17 cellular contexts compared by ENCODE assay signal in the genomic region with DNA sequence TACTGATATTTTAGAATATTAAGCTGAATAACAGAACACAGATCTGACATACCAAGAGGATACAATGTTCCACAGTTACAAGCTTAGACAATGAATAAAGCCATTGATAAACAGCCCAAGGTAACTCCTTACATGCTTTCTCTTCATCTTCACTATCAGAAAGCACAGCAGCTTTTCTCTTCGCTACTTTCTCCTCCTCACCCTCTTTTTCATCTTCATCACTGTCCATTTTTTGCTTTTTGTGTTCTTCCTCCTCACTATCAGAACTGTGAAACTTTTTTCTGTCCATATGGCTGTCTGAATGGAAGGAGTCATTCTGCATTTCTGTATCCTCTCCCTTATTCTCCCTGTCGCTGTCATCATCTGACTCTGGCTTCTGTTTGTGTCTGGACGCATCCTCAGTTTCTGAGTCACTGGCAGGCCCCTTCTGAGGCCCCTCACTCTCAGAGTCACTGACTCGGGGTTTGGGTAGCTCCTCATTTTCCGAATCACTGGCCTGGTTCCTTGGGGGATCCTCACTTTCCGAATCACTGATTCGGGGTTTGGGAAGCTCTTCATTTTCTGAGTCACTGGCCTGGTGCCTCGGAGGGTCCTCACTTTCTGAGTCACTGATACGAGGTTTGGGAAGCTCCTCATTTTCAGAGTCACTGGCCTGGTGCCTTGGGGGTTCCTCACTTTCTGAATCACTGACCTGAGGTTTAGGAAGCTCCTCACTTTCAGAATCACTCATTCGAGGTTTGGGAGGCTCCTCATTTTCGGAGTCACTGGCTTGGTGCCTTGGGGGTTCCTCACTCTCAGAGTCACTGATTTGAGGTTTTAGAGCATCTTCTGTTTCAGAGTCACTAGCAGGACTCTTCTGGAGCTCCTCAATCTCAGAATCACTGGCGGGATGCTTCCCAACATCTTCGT. TPM values are rescaled to one million over a fixed set of nuclear protein-coding genes. Genes with fewer than 3 reads are reported as not detected.
DNase-seq lines count a peak whose midpoint lies in the region; ATAC-seq, FAIRE-seq and TF ChIP-seq lines count a peak whose summit lies in the region.
"Had no signal": no experiment of that assay in that cellular context is flagged by ENCODE, and none has a peak within 500 bp of the region (broad histone marks: within the 10 kb centered on the region; RNA-seq: fewer than 3 reads in every experiment).

No MANE protein-coding gene starts in this region.

- no peak for FAIRE-seq in endothelial cell of umbilical vein (lab: Jason Lieb, UNC)
- FAIRE-seq: GM12891 had no signal

- H3K4me2 ChIP-seq in endothelial cell of umbilical vein (ENCODE audit: insufficient read depth, low read length): no peak overlapping the region

- H3K4me3 ChIP-seq in endothelial cell of umbilical vein (replicated peaks in 1 of 3; ENCODE audit: insufficient read depth in 1 of 3, low read depth in 1 of 3, low read length in 3 of 3): no peak overlapping the region
- H3K4me3 ChIP-seq: lung had no signal

- DNase-seq in activated naive CD4-positive, alpha-beta T cell (lab: John Stamatoyannopoulos, UW): no peak
- peak; percentile 53 for DNase-seq in M059J (ENCODE audit: low read depth)
- DNase-seq in endothelial cell of umbilical vein (ENCODE audit: low read depth, low spot score): no peak
- DNase-seq in stimulated activated effector memory CD8-positive, alpha-beta T cell treated with anti-CD3 and anti-CD28 coated beads, Interleukin-12 subunit alpha, Interleukin-12 subunit beta, amount 100 ng/mL, for 72 hours (ENCODE audit: low spot score in 2 of 2): no peak
- DNase-seq: activated naive CD4-positive, alpha-beta T cell treated with anti-CD3 and anti-CD28 coated beads, Interleukin-2, amount 50 U/mL, for 16 hours; DMS79 treated with DMSO at 0.1 percent for 48 hours; NCI-H1105 treated with DMSO at 0.1 percent for 48 hours had no signal

- H3K27me3 Mint-ChIP-seq in activated naive CD4-positive, alpha-beta T cell treated with anti-CD3 and anti-CD28 coated beads, Interleukin-2, amount 50 U/mL, for 24 hours: no peaks in the 10 kb centered on the region

- intact Hi-C loops in endothelial cell of umbilical vein (cut with micrococcal nuclease): loop anchor here (5.0 kb wide), 1 partner anchor 197 kb away; the partner anchor contains the start of gene SFT2D3

- ATAC-seq in stimulated activated effector memory CD8-positive, alpha-beta T cell treated with anti-CD3 and anti-CD28 coated beads, Interleukin-12 subunit alpha, Interleukin-12 subunit beta, amount 100 ng/mL, for 72 hours: peak; percentile 21
- no peak for ATAC-seq in HG03571 (IDR thresholded peaks at IDR 0.05; ENCODE audit: unreplicated experiment)
- no peak for ATAC-seq in HG02852 (IDR thresholded peaks at IDR 0.05; ENCODE audit: unreplicated experiment)
- ATAC-seq in HG02610 (IDR thresholded peaks at IDR 0.05; ENCODE audit: unreplicated experiment): no peak
- ATAC-seq: esophagus mucosa had no signal

- no peak overlapping the region for H3K9ac ChIP-seq in endothelial cell of umbilical vein (replicated peaks; ENCODE audit: extremely low read depth, insufficient read depth, low read length)

- H3K4me3 Mint-ChIP-seq in activated naive CD4-positive, alpha-beta T cell treated with anti-CD3 and anti-CD28 coated beads, Interleukin-2, amount 50 U/mL, for 24 hours: no peak overlapping the region
- no peak overlapping the region for H3K4me3 Mint-ChIP-seq in stimulated activated effector memory CD8-positive, alpha-beta T cell treated with anti-CD3 and anti-CD28 coated beads, Interleukin-12 subunit alpha, Interleukin-12 subunit beta, amount 100 ng/mL, for 72 hours
- H3K4me3 Mint-ChIP-seq: T-helper 2 cell treated with Interferon-gamma antibody and Interleukin-4, amounts not matched to agents 5 μg/mL and 100 μg/mL, for 36 hours had no signal

- POLR2A ChIA-PET in endothelial cell of umbilical vein (lab: Charles Lee): no interaction called here

- no peak overlapping the region for H3K27ac ChIP-seq in endothelial cell of umbilical vein (ENCODE audit: insufficient read depth, low read depth, low read length)
- H3K27ac ChIP-seq: RWPE1 had no signal

- H2AFZ ChIP-seq in endothelial cell of umbilical vein (ENCODE audit: low read depth, low read length): no peak overlapping the region

- H3K4me1 Mint-ChIP-seq in activated naive CD4-positive, alpha-beta T cell treated with anti-CD3 and anti-CD28 coated beads, Interleukin-2, amount 50 U/mL, for 24 hours: peaks cover 44% of the 10 kb centered on the region
- peaks cover 14% of the 10 kb centered on the region for H3K4me1 Mint-ChIP-seq in stimulated activated effector memory CD8-positive, alpha-beta T cell treated with anti-CD3 and anti-CD28 coated beads, Interleukin-12 subunit alpha, Interleukin-12 subunit beta, amount 100 ng/mL, for 72 hours

- H3K9me3 Mint-ChIP-seq in activated naive CD4-positive, alpha-beta T cell treated with anti-CD3 and anti-CD28 coated beads, Interleukin-2, amount 50 U/mL, for 24 hours: no peaks in the 10 kb centered on the region
- no peaks in the 10 kb centered on the region for H3K9me3 Mint-ChIP-seq in stimulated activated effector memory CD8-positive, alpha-beta T cell treated with anti-CD3 and anti-CD28 coated beads, Interleukin-12 subunit alpha, Interleukin-12 subunit beta, amount 100 ng/mL, for 72 hours
- H3K9me3 Mint-ChIP-seq: T-helper 2 cell treated with Interferon-gamma antibody and Interleukin-4, amounts not matched to agents 5 μg/mL and 100 μg/mL, for 36 hours had no signal

- dilution Hi-C loops in endothelial cell of umbilical vein (cut with MboI; ENCODE audit: extremely low pct_ligation_motif_present, low sequenced_read_pairs): no loop called here

- peaks cover 11 to 26% of the 10 kb centered on the region in 2 experiments for H3K36me3 ChIP-seq in endothelial cell of umbilical vein (ENCODE audit: control insufficient read depth in 2 of 2, extremely low read depth in 1 of 2, insufficient read depth in 2 of 2, low read length in 2 of 2)

- no peaks in the 10 kb centered on the region for H3K27me3 ChIP-seq in endothelial cell of umbilical vein (ENCODE audit: control insufficient read depth in 2 of 2, insufficient read depth in 2 of 2, low read length in 2 of 2)

- peak overlapping the region; percentile 49 for H3K27ac Mint-ChIP-seq in activated naive CD4-positive, alpha-beta T cell treated with anti-CD3 and anti-CD28 coated beads, Interleukin-2, amount 50 U/mL, for 24 hours
- peak overlapping the region; percentile 57 for H3K27ac Mint-ChIP-seq in stimulated activated effector memory CD8-positive, alpha-beta T cell treated with anti-CD3 and anti-CD28 coated beads, Interleukin-12 subunit alpha, Interleukin-12 subunit beta, amount 100 ng/mL, for 72 hours
- H3K27ac Mint-ChIP-seq: T-helper 2 cell treated with Interferon-gamma antibody and Interleukin-4, amounts not matched to agents 5 μg/mL and 100 μg/mL, for 36 hours had no signal

- no peak for TF ChIP-seq POLR2A in endothelial cell of umbilical vein (IDR thresholded peaks at IDR 0.05; ENCODE audit: low read depth, low read length)

- no peaks in the 10 kb centered on the region for H4K20me1 ChIP-seq in endothelial cell of umbilical vein (replicated peaks; ENCODE audit: control insufficient read depth, extremely low read depth, insufficient read depth, low read length)

- no peaks in the 10 kb centered on the region for H3K9me3 ChIP-seq in endothelial cell of umbilical vein (replicated peaks; ENCODE audit: control insufficient read depth, insufficient read depth, low read length)

- TF ChIP-seq CTCF in endothelial cell of umbilical vein (IDR thresholded peaks at IDR 0.05; ENCODE audit: extremely low read depth in 1 of 2, insufficient read depth in 1 of 2, low read depth in 1 of 2, low read length in 2 of 2): no peak

- BruUV-seq in endothelial cell of umbilical vein (replicated peaks; lab: Mats Ljungman, UMichigan): TSS peak; percentile 85

- H3K36me3 Mint-ChIP-seq in activated naive CD4-positive, alpha-beta T cell treated with anti-CD3 and anti-CD28 coated beads, Interleukin-2, amount 50 U/mL, for 24 hours: peaks cover 32% of the 10 kb centered on the region
- peaks cover 74% of the 10 kb centered on the region for H3K36me3 Mint-ChIP-seq in stimulated activated effector memory CD8-positive, alpha-beta T cell treated with anti-CD3 and anti-CD28 coated beads, Interleukin-12 subunit alpha, Interleukin-12 subunit beta, amount 100 ng/mL, for 72 hours

- H3K79me2 ChIP-seq in endothelial cell of umbilical vein (ENCODE audit: control insufficient read depth, insufficient read depth, low read length): peaks cover 43% of the 10 kb centered on the region

- no peaks in the 10 kb centered on the region for H3K9me1 ChIP-seq in endothelial cell of umbilical vein (replicated peaks; ENCODE audit: control insufficient read depth, extremely low read depth, insufficient read depth, low read length)

- H3K4me1 ChIP-seq in endothelial cell of umbilical vein (ENCODE audit: control insufficient read depth, extremely low read depth, insufficient read depth, low read length): peaks cover 21% of the 10 kb centered on the region

- CTCF ChIA-PET in endothelial cell of umbilical vein (lab: Charles Lee): interaction anchor here (0.9 to 1.7 kb wide), 3 partner anchors 26 to 191 kb away, joined by 3 to 5 read pairs (median 3); no protein-coding TSS in a partner anchor

RNA-seq across cellular contexts. Expression of gene IWS1, which starts 21.5 kb away (rescaled TPM):
- total RNA-seq in M059J (2014; rRNA removed; shearing (Covaris generic)): 31.8 and 43.4 TPM in 2 replicates
- 44.9 and 51.0 TPM in 2 replicates for total RNA-seq in endothelial cell of umbilical vein
- polyA plus RNA-seq in endothelial cell of umbilical vein: 10.4 and 14.7 TPM in 2 replicates
- 30.2 and 32.8 TPM in 2 replicates for polyA plus RNA-seq in endothelial cell of umbilical vein (2011; cell fraction: cytosol; rRNA removed)
- polyA plus RNA-seq in endothelial cell of umbilical vein (2011; cell fraction: nucleus; rRNA removed): 37.0 and 49.6 TPM in 2 replicates
- polyA plus RNA-seq in endothelial cell of umbilical vein (2012): 49.2 and 59.4 TPM in 2 replicates
- polyA minus RNA-seq in endothelial cell of umbilical vein: 15.6 and 16.1 TPM in 2 replicates
- polyA minus RNA-seq in endothelial cell of umbilical vein (2011; cell fraction: cytosol; rRNA and poly(A)+ RNA removed): 20.5 TPM
- 21.5 and 26.4 TPM in 2 replicates for polyA minus RNA-seq in endothelial cell of umbilical vein (2011; cell fraction: nucleus; rRNA and poly(A)+ RNA removed)

RNA-seq across cellular contexts. Expression of gene MYO7B, which starts 30.7 kb away (rescaled TPM):
- 5.8 and 10.9 TPM in 2 replicates for total RNA-seq in M059J (2014; rRNA removed; shearing (Covaris generic))
- total RNA-seq in endothelial cell of umbilical vein: 0.09 TPM in 1 of 2 replicates, not detected in the other
- polyA plus RNA-seq in endothelial cell of umbilical vein: 0.17 and 0.18 TPM in 2 replicates
- polyA plus RNA-seq in endothelial cell of umbilical vein (2011; cell fraction: cytosol; rRNA removed): 0.17 and 0.28 TPM in 2 replicates
- 0.20 and 0.45 TPM in 2 replicates for polyA plus RNA-seq in endothelial cell of umbilical vein (2011; cell fraction: nucleus; rRNA removed)
- polyA plus RNA-seq in endothelial cell of umbilical vein (2012): 0.11 and 0.29 TPM in 2 replicates
- polyA minus RNA-seq in endothelial cell of umbilical vein: 0.13 and 0.34 TPM in 2 replicates
- not detected for polyA minus RNA-seq in endothelial cell of umbilical vein (2011; cell fraction: cytosol; rRNA and poly(A)+ RNA removed)
- 0.19 and 0.29 TPM in 2 replicates for polyA minus RNA-seq in endothelial cell of umbilical vein (2011; cell fraction: nucleus; rRNA and poly(A)+ RNA removed)
- total RNA-seq: NCI-H460 had no signal
